11 cellular contexts compared by ENCODE assay signal in genomic region chr17:8377422-8377821, GRCh38.
DNase-seq lines count a peak whose midpoint lies in the region; ATAC-seq and TF ChIP-seq lines count a peak whose summit lies in the region.
"Had no signal": no experiment of that assay in that cellular context is flagged by ENCODE, and none has a peak within 500 bp of the region (broad histone marks: within the 10 kb centered on the region; RNA-seq: fewer than 3 reads in every experiment).

No MANE protein-coding gene starts in this region.

- peaks cover 44% of the 10 kb centered on the region for H3K36me3 ChIP-seq in SU-DHL-6 (ENCODE audit: low read length)
- H3K36me3 ChIP-seq: ovary had no signal

- H3K36me3 Mint-ChIP-seq in activated naive CD4-positive, alpha-beta T cell treated with anti-CD3 and anti-CD28 coated beads, Interleukin-2, amount 50 U/mL, for 24 hours: peaks cover 24% of the 10 kb centered on the region
- peaks cover 75% of the 10 kb centered on the region for H3K36me3 Mint-ChIP-seq in stimulated activated effector memory CD8-positive, alpha-beta T cell treated with anti-CD3 and anti-CD28 coated beads, Interleukin-12 subunit alpha, Interleukin-12 subunit beta, amount 100 ng/mL, for 72 hours

- no peak for DNase-seq in activated naive CD4-positive, alpha-beta T cell treated with anti-CD3 and anti-CD28 coated beads, Interleukin-2, amount 50 U/mL, for 16 hours
- no peak for DNase-seq in epithelial cell of prostate (ENCODE audit: low read depth, low spot score)
- DNase-seq in stimulated activated effector memory CD8-positive, alpha-beta T cell treated with anti-CD3 and anti-CD28 coated beads, Interleukin-12 subunit alpha, Interleukin-12 subunit beta, amount 100 ng/mL, for 72 hours (ENCODE audit: low spot score in 2 of 2): no peak
- DNase-seq: NCI-H1092; NK-92 treated with Interleukin-12 subunit alpha and Interleukin-12 subunit beta, amount 100 ng/mL, for 24 hours; ovary had no signal

- H3K9me3 Mint-ChIP-seq in activated naive CD4-positive, alpha-beta T cell treated with anti-CD3 and anti-CD28 coated beads, Interleukin-2, amount 50 U/mL, for 24 hours: no peaks in the 10 kb centered on the region
- H3K9me3 Mint-ChIP-seq in stimulated activated effector memory CD8-positive, alpha-beta T cell treated with anti-CD3 and anti-CD28 coated beads, Interleukin-12 subunit alpha, Interleukin-12 subunit beta, amount 100 ng/mL, for 72 hours: no peaks in the 10 kb centered on the region

- no peaks in the 10 kb centered on the region for H3K27me3 ChIP-seq in SU-DHL-6 (ENCODE audit: low read length)
- H3K27me3 ChIP-seq: ovary had no signal

- H2AFZ ChIP-seq in SU-DHL-6 (ENCODE audit: low read depth, low read length, severe bottlenecking): no peak overlapping the region

- no peaks in the 10 kb centered on the region for H3K9me3 ChIP-seq in SU-DHL-6 (ENCODE audit: insufficient read depth, low read length)
- H3K9me3 ChIP-seq: ovary had no signal

- ATAC-seq in stimulated activated effector memory CD8-positive, alpha-beta T cell treated with anti-CD3 and anti-CD28 coated beads, Interleukin-12 subunit alpha, Interleukin-12 subunit beta, amount 100 ng/mL, for 72 hours: no peak
- ATAC-seq in HG02763 (IDR thresholded peaks at IDR 0.05; ENCODE audit: unreplicated experiment): no peak
- ATAC-seq in HG02938 (IDR thresholded peaks at IDR 0.05; ENCODE audit: unreplicated experiment): no peak
- no peak for ATAC-seq in GM18511 (IDR thresholded peaks at IDR 0.05; ENCODE audit: unreplicated experiment)

- H3K9me2 ChIP-seq in SU-DHL-6 (replicated peaks; ENCODE audit: insufficient read depth, low read length): no peaks in the 10 kb centered on the region

- TF ChIP-seq CTCF in SU-DHL-6 (IDR thresholded peaks at IDR 0.05; ENCODE audit: insufficient read depth, low read length, poor library complexity, severe bottlenecking): no peak

- H3K4me3 Mint-ChIP-seq in activated naive CD4-positive, alpha-beta T cell treated with anti-CD3 and anti-CD28 coated beads, Interleukin-2, amount 50 U/mL, for 24 hours: peak overlapping the region; percentile 100
- peak overlapping the region; percentile 75 for H3K4me3 Mint-ChIP-seq in stimulated activated effector memory CD8-positive, alpha-beta T cell treated with anti-CD3 and anti-CD28 coated beads, Interleukin-12 subunit alpha, Interleukin-12 subunit beta, amount 100 ng/mL, for 72 hours

- peak overlapping the region; percentile 56 for H3K4me2 ChIP-seq in SU-DHL-6 (ENCODE audit: low read depth, low read length, poor library complexity, severe bottlenecking)

- peaks cover 58% of the 10 kb centered on the region for H3F3A ChIP-seq in SU-DHL-6 (ENCODE audit: insufficient read depth)

- no peaks in the 10 kb centered on the region for H3K27me3 Mint-ChIP-seq in activated naive CD4-positive, alpha-beta T cell treated with anti-CD3 and anti-CD28 coated beads, Interleukin-2, amount 50 U/mL, for 24 hours

- H4K20me1 ChIP-seq in SU-DHL-6 (ENCODE audit: low read depth, low read length): peaks cover 19% of the 10 kb centered on the region

- H3K27ac Mint-ChIP-seq in activated naive CD4-positive, alpha-beta T cell treated with anti-CD3 and anti-CD28 coated beads, Interleukin-2, amount 50 U/mL, for 24 hours: peak overlapping the region; percentile 77
- H3K27ac Mint-ChIP-seq in stimulated activated effector memory CD8-positive, alpha-beta T cell treated with anti-CD3 and anti-CD28 coated beads, Interleukin-12 subunit alpha, Interleukin-12 subunit beta, amount 100 ng/mL, for 72 hours: peak overlapping the region; percentile 51

- H3K79me2 ChIP-seq in SU-DHL-6 (ENCODE audit: insufficient read depth, low read length): peaks cover 27% of the 10 kb centered on the region

- H3K27ac ChIP-seq in SU-DHL-6 (ENCODE audit: low read depth, low read length) (peak overlapping the region; percentile 51; the same call in 1 of the 2 replicates), epithelial cell of prostate (peak overlapping the region; percentile 92)

- H3K4me3 ChIP-seq in SU-DHL-6 (ENCODE audit: insufficient read depth, low read length, poor library complexity, severe bottlenecking): no peak overlapping the region

- H3K9ac ChIP-seq in SU-DHL-6 (ENCODE audit: low read length): no peak overlapping the region

- peaks cover 58% of the 10 kb centered on the region for H3K4me1 Mint-ChIP-seq in activated naive CD4-positive, alpha-beta T cell treated with anti-CD3 and anti-CD28 coated beads, Interleukin-2, amount 50 U/mL, for 24 hours
- peaks cover 54% of the 10 kb centered on the region for H3K4me1 Mint-ChIP-seq in stimulated activated effector memory CD8-positive, alpha-beta T cell treated with anti-CD3 and anti-CD28 coated beads, Interleukin-12 subunit alpha, Interleukin-12 subunit beta, amount 100 ng/mL, for 72 hours
